Comparison of ENCODE assay signal across 8 cellular contexts in genomic region chr11:83159901-83160865, GRCh38. TPM values are rescaled to one million over a fixed set of nuclear protein-coding genes. Genes with fewer than 3 reads are reported as not detected.
DNase-seq lines count a peak whose midpoint lies in the region; ATAC-seq and TF ChIP-seq lines count a peak whose summit lies in the region.

No MANE protein-coding gene starts in this region.

- H3K4me1 Mint-ChIP-seq in H9 = peaks cover 26 to 27% of the 10 kb centered on the region in 2 experiments

- no peak overlapping the region for H3K18ac ChIP-seq in H9 (ENCODE audit: insufficient read length, low read depth, low read length)

- no peak overlapping the region for H2BK15ac ChIP-seq in H9 (ENCODE audit: low read depth, low read length)

- no peak overlapping the region for H4K5ac ChIP-seq in H9 (ENCODE audit: insufficient read length, low read depth, low read length)

- no peak overlapping the region for H3K27ac ChIP-seq in H9 (ENCODE audit: insufficient read length, low read depth, low read length)
- no peak overlapping the region for H3K27ac ChIP-seq in RWPE1
- H3K27ac ChIP-seq in ovary = no peak overlapping the region

- peak overlapping the region; percentile 100 for H3K4me3 Mint-ChIP-seq in H9

- peaks cover 40% of the 10 kb centered on the region for H3K79me2 ChIP-seq in H9 (ENCODE audit: insufficient read depth, low read length)

- no peak overlapping the region for H3K14ac ChIP-seq in H9 (ENCODE audit: insufficient read depth, low read length)

- H4K8ac ChIP-seq in H9 (replicated peaks; ENCODE audit: insufficient read length, low read depth, low read length) = no peak overlapping the region

- no peaks in the 10 kb centered on the region for H3K27me3 Mint-ChIP-seq in H9 (ENCODE audit: low read depth)

- ATAC-seq in GM18868 (IDR thresholded peaks at IDR 0.05; ENCODE audit: unreplicated experiment) (no peak), GM18870 (IDR thresholded peaks at IDR 0.05; ENCODE audit: unreplicated experiment) (no peak), GM21717 (IDR thresholded peaks at IDR 0.05; ENCODE audit: unreplicated experiment) (no peak)

- H2BK5ac ChIP-seq in H9 (ENCODE audit: insufficient read length, low read length) = no peak overlapping the region

- H3K79me1 ChIP-seq in H9 (ENCODE audit: insufficient read depth, low read depth, low read length, poor library complexity, severe bottlenecking) = no peaks in the 10 kb centered on the region

- no peak for DNase-seq in H9
- peak; percentile 25 for DNase-seq in RWPE1 (ENCODE audit: low spot score)
- DNase-seq in epithelial cell of proximal tubule (ENCODE audit: low read depth) = no peak
- no peak for DNase-seq in ovary
- no peak for DNase-seq in DMS153 (lab: John Stamatoyannopoulos, UW)

- peak overlapping the region in 1 of 3 experiments; percentile 59; a peak in 1 of 7 replicates for H3K27ac Mint-ChIP-seq in H9

- intact Hi-C loops in ovary (cut with DNase I) = loop anchor here in 3 of 4 donors (5.0 to 10.0 kb wide), 3 partner anchors 32 to 88 kb away; partner anchors contain the start of genes ANKRD42 (in 1 of the 3) and RAB30 (in 1 of the 3)

- no peak overlapping the region for H3K56ac ChIP-seq in H9 (ENCODE audit: insufficient read length, low read depth, low read length)

- H4K20me1 ChIP-seq in H9 (ENCODE audit: control insufficient read depth, insufficient read depth, insufficient read length) = no peaks in the 10 kb centered on the region

- TF ChIP-seq CTCF in H9 (conservative IDR thresholded peaks at IDR 0.05) (no peak), RWPE1 (conservative IDR thresholded peaks at IDR 0.05; ENCODE audit: low read depth) (no peak), epithelial cell of proximal tubule (conservative IDR thresholded peaks at IDR 0.05; ENCODE audit: low read depth, low read length) (no peak), ovary (IDR thresholded peaks at IDR 0.05) (no peak)

- H3K9me3 ChIP-seq in H9 (ENCODE audit: control insufficient read depth, low read depth, low read length) (no peaks in the 10 kb centered on the region), ovary (no peaks in the 10 kb centered on the region)

- H2BK20ac ChIP-seq in H9 (ENCODE audit: low read depth, low read length, poor library complexity, severe bottlenecking) = no peak overlapping the region

- no peak overlapping the region for H2AK5ac ChIP-seq in H9 (ENCODE audit: insufficient read length, low read length)

- H3K4me3 ChIP-seq in epithelial cell of proximal tubule (ENCODE audit: low read depth, low read length) (peak overlapping the region; percentile 82), ovary (peak overlapping the region; percentile 95)

- H3K4me1 ChIP-seq in H9 (ENCODE audit: insufficient read depth, low read length) = peaks cover 2% of the 10 kb centered on the region; the same call in 1 of the 2 replicates
- H3K4me1 ChIP-seq in ovary (ENCODE audit: insufficient read depth) = peaks cover 3% of the 10 kb centered on the region

- POLR2A ChIA-PET in RWPE1 (lab: Yijun Ruan, JAX; ENCODE audit: low non-redundant PET) = interaction anchor here (0.5 to 0.7 kb wide), 3 partner anchors 28 to 258 kb away, joined by 3 to 7 read pairs (median 6); no protein-coding TSS in a partner anchor

- no peak overlapping the region for H2BK12ac ChIP-seq in H9 (ENCODE audit: insufficient read length, low read depth, low read length)

- CTCF ChIA-PET in RWPE1 (lab: Yijun Ruan, JAX) = interaction anchor here (0.5 to 1.2 kb wide), 3 partner anchors 9 to 68 kb away, joined by 3 to 4 read pairs (median 3); no protein-coding TSS in a partner anchor

- H2AFZ ChIP-seq in H9 (ENCODE audit: low read length) = no peak overlapping the region

- H3K27me3 ChIP-seq in H9 (ENCODE audit: insufficient read depth, low read length) = no peaks in the 10 kb centered on the region
- no peaks in the 10 kb centered on the region for H3K27me3 ChIP-seq in ovary

- WGBS in H9 (ENCODE audit: extremely low coverage, insufficient read length, low lambda C conversion rate) = no CpG with 5 or more reads among the region's 6 CpGs
- WGBS in ovary, 3 donors = 23 to 39% (median 24%) methylated on average over 6 of the region's 6 CpGs

- peak overlapping the region; percentile 40 for H3K9ac ChIP-seq in H9 (ENCODE audit: extremely low read depth, insufficient read length, low read length)

- no peak overlapping the region for H4K91ac ChIP-seq in H9 (ENCODE audit: insufficient read length, low read depth, low read length)

- H3K23ac ChIP-seq in H9 (ENCODE audit: insufficient read length, low read depth, low read length) = no peak overlapping the region

- H3K4ac ChIP-seq in H9 (ENCODE audit: low read depth, low read length) = no peak overlapping the region

- peaks cover 2 to 5% of the 10 kb centered on the region in 2 experiments; a peak in 4 of 5 replicates for H3K9me3 Mint-ChIP-seq in H9

- no peaks in the 10 kb centered on the region for H3K36me3 ChIP-seq in ovary

- no peak for TF ChIP-seq EP300 in ovary (IDR thresholded peaks at IDR 0.05)

- no peak overlapping the region for H3T11ph ChIP-seq in H9 (ENCODE audit: low read length)

- peak overlapping the region; percentile 33 for H3K4me2 ChIP-seq in H9 (ENCODE audit: insufficient read depth, insufficient read length, low read length)

- peaks cover 33 to 59% (median 50%) of the 10 kb centered on the region in 3 experiments for H3K36me3 Mint-ChIP-seq in H9 (ENCODE audit: insufficient read depth in 1 of 3, low read depth in 3 of 3)

- no peak for TF ChIP-seq POLR2A in ovary (IDR thresholded peaks at IDR 0.05)

- H3K23me2 ChIP-seq in H9 (ENCODE audit: insufficient read length, low read depth, low read length, poor library complexity, severe bottlenecking) = peaks cover 7% of the 10 kb centered on the region

- no peak overlapping the region for H2BK120ac ChIP-seq in H9 (ENCODE audit: low read depth, low read length, poor library complexity, severe bottlenecking)

RNA-seq across cellular contexts. Expression of gene PCF11, which starts 3.3 kb away (rescaled TPM):
- total RNA-seq in H9 (2021) (47.4 and 50.9 TPM in 2 replicates), epithelial cell of proximal tubule (14.3 and 34.2 TPM in 2 replicates), ovary (100 to 1,000 TPM in 1 of 7 donors, 10 to 100 TPM in 6; 54.0 to 107 (median 67.0) TPM)
- 10 to 100 TPM; 38.0 to 38.1 TPM for polyA plus RNA-seq in ovary

RNA-seq across cellular contexts. Expression of gene ANKRD42, which starts 33.3 kb away (rescaled TPM):
- total RNA-seq in H9 (2021) = 4.9 and 5.1 TPM in 2 replicates
- 5.3 and 7.0 TPM in 2 replicates for total RNA-seq in epithelial cell of proximal tubule
- 10 to 100 TPM; 12.4 to 21.7 (median 14.0) TPM for total RNA-seq in ovary
- 10 to 100 TPM in 1 of 2 donors, 1 to 10 TPM in 1; 5.6 to 15.1 TPM for polyA plus RNA-seq in ovary
